ENCODE assay signal across 18 cellular contexts in genomic region chr6:122129313-122130025, GRCh38.
DNase-seq lines count a peak whose midpoint lies in the region; ATAC-seq and TF ChIP-seq lines count a peak whose summit lies in the region.
"Had no signal": no experiment of that assay in that cellular context is flagged by ENCODE, and none has a peak within 500 bp of the region (broad histone marks: within the 10 kb centered on the region; RNA-seq: fewer than 3 reads in every experiment).

No MANE protein-coding gene starts in this region.

- DNase-seq in GM23338 (ENCODE audit: low spot score) = no peak
- peak; percentile 57 for DNase-seq in endodermal cell
- DNase-seq in left cardiac atrium = no peak
- peak; percentile 51 for DNase-seq in putamen (ENCODE audit: low spot score)
- DNase-seq in GM19238 (ENCODE audit: insufficient read length, low spot score) = no peak
- DNase-seq in NCI-H2081 (lab: John Stamatoyannopoulos, UW) = no peak
- no peak for DNase-seq in SIG-M5 treated with dmso at 0.1 percent for 504 hours (lab: John Stamatoyannopoulos, UW; ENCODE audit: unreplicated experiment)
- DNase-seq: AML-193, HFFc6, NCI-H1048, NCI-H146, NCI-H2107, NCI-H345, NCI-H526 treated with DMSO at 0.1 percent for 48 hours had no signal

- H3K9me3 ChIP-seq in endodermal cell (ENCODE audit: control insufficient read depth, low read length) = no peaks in the 10 kb centered on the region

- H3K36me3 ChIP-seq in GM23338 (ENCODE audit: insufficient read depth) = no peaks in the 10 kb centered on the region
- H3K36me3 ChIP-seq in endodermal cell (ENCODE audit: control insufficient read depth, insufficient read depth, low read length) = no peaks in the 10 kb centered on the region

- H3K27me3 Mint-ChIP-seq in GM23338 (ENCODE audit: insufficient read depth, low read depth, poor library complexity) (no peaks in the 10 kb centered on the region), endodermal cell (ENCODE audit: insufficient read depth) (no peaks in the 10 kb centered on the region)
- H3K27me3 Mint-ChIP-seq: CD4-positive, CD25-positive, alpha-beta regulatory T cell had no signal

- H3K27ac Mint-ChIP-seq in GM23338 = no peak overlapping the region
- peak overlapping the region; percentile 86 for H3K27ac Mint-ChIP-seq in endodermal cell
- H3K27ac Mint-ChIP-seq: CD4-positive, CD25-positive, alpha-beta regulatory T cell; HFFc6 had no signal

- no peaks in the 10 kb centered on the region for H3F3A ChIP-seq in GM23338 (replicated peaks; ENCODE audit: low read depth)

- H3K4me1 Mint-ChIP-seq in GM23338 (no peaks in the 10 kb centered on the region), endodermal cell (peaks cover 29% of the 10 kb centered on the region)
- H3K4me1 Mint-ChIP-seq: CD4-positive, CD25-positive, alpha-beta regulatory T cell had no signal

- no peak overlapping the region for H3K4me2 ChIP-seq in GM23338

- H3K9me3 Mint-ChIP-seq in GM23338 = no peaks in the 10 kb centered on the region
- no peaks in the 10 kb centered on the region for H3K9me3 Mint-ChIP-seq in endodermal cell
- H3K9me3 Mint-ChIP-seq: HFFc6 had no signal

- ATAC-seq in GM23338 = no peak
- ATAC-seq in left cardiac atrium = peak; percentile 35 to 50
- no peak for ATAC-seq in SK-N-SH treated with all-trans-retinoic acid at 6 μM for 48 hours
- ATAC-seq: GM12878, K562 had no signal

- intact Hi-C loops in left cardiac atrium (cut with DNase I) = loop anchor here (5.0 to 10.0 kb wide), 2 partner anchors 62 to 75 kb away; no protein-coding TSS in a partner anchor

- H3K36me3 Mint-ChIP-seq in GM23338 (ENCODE audit: low read depth) (no peaks in the 10 kb centered on the region), endodermal cell (ENCODE audit: low read depth) (no peaks in the 10 kb centered on the region)
- H3K36me3 Mint-ChIP-seq: CD4-positive, CD25-positive, alpha-beta regulatory T cell had no signal

- H3K9me2 ChIP-seq in GM23338 (ENCODE audit: insufficient read depth) = no peaks in the 10 kb centered on the region

- no peaks in the 10 kb centered on the region for H4K20me1 ChIP-seq in GM23338 (replicated peaks; ENCODE audit: insufficient read depth)

- WGBS in endodermal cell (ENCODE audit: insufficient coverage in 1 of 2, insufficient read length in 1 of 2), 2 experiments = 80 to 83% methylated on average over 1 of the region's 1 CpG

- TF ChIP-seq CTCF in GM23338 (conservative IDR thresholded peaks at IDR 0.05; ENCODE audit: low read depth in 2 of 2) (no peak), endodermal cell (conservative IDR thresholded peaks at IDR 0.05) (peak; percentile 15)

- no peaks in the 10 kb centered on the region for H3K27me3 ChIP-seq in GM23338 (ENCODE audit: insufficient read depth)
- no peaks in the 10 kb centered on the region for H3K27me3 ChIP-seq in endodermal cell (ENCODE audit: control insufficient read depth, insufficient read depth, low read length, poor library complexity, severe bottlenecking)

- H3K9ac ChIP-seq in endodermal cell (ENCODE audit: extremely low read depth, low read length, poor library complexity, severe bottlenecking) = peak overlapping the region; percentile 29

- no peak overlapping the region for H3K27ac ChIP-seq in GM23338 (ENCODE audit: low read depth)
- no peak overlapping the region for H3K27ac ChIP-seq in endodermal cell (ENCODE audit: low read depth, low read length)

- H3K4me3 ChIP-seq in GM23338 (no peak overlapping the region), endodermal cell (ENCODE audit: low read length) (peak overlapping the region; percentile 35)
- H3K4me3 ChIP-seq: GM12878, K562 had no signal

- H3K4me1 ChIP-seq in GM23338 (ENCODE audit: insufficient read depth) = no peaks in the 10 kb centered on the region
- H3K4me1 ChIP-seq in endodermal cell (ENCODE audit: control insufficient read depth, insufficient read depth, low read length) = peaks cover 19% of the 10 kb centered on the region

- no peaks in the 10 kb centered on the region for H3K79me2 ChIP-seq in GM23338 (replicated peaks; ENCODE audit: insufficient read depth)

- H3K4me3 Mint-ChIP-seq in GM23338 = no peak overlapping the region
- no peak overlapping the region for H3K4me3 Mint-ChIP-seq in endodermal cell
- H3K4me3 Mint-ChIP-seq: CD4-positive, CD25-positive, alpha-beta regulatory T cell; HFFc6 had no signal

- peak overlapping the region; percentile 53; the same call in 1 of the 2 replicates for H2AFZ ChIP-seq in GM23338

TF ChIP-seq in GM23338, 12 proteins besides CTCF, POLR2A, EP300 and RAD21 (continues in another document):
- no peak for TF ChIP-seq STAT1 (IDR thresholded peaks at IDR 0.05; ENCODE audit: unreplicated experiment)

TF ChIP-seq in SK-N-SH treated with all-trans-retinoic acid at 6 μM for 48 hours, 23 proteins besides CTCF, POLR2A, EP300 and RAD21:
- TF ChIP-seq POU6F1 (CRISPR knock-in tag; IDR thresholded peaks at IDR 0.05; ENCODE audit: borderline replicate concordance, low read depth) (no peak), ZC3H10 (CRISPR knock-in tag; IDR thresholded peaks at IDR 0.05) (no peak), ESRRG (CRISPR knock-in tag; IDR thresholded peaks at IDR 0.05) (no peak), TSHZ2 (CRISPR knock-in tag; IDR thresholded peaks at IDR 0.05) (no peak), OSR1 (CRISPR knock-in tag; IDR thresholded peaks at IDR 0.05) (no peak)

Comparison
In these comparisons a context has a peak if more than half of its experiments do, and no peak if none do; other contexts are left out.
1. ATAC-seq: peak in left cardiac atrium (2 of 2); none in GM23338 (single experiment) and SK-N-SH treated with all-trans-retinoic acid at 6 μM for 48 hours (single experiment).
2. DNase-seq: peak in endodermal cell (single experiment) and putamen (single experiment); none in GM23338 (single experiment), left cardiac atrium (single experiment), GM19238 (single experiment), NCI-H2081 (0 of 2) and SIG-M5 treated with dmso at 0.1 percent for 504 hours (single experiment).